Comparison of ENCODE assay signal across 15 cellular contexts in the genomic region with DNA sequence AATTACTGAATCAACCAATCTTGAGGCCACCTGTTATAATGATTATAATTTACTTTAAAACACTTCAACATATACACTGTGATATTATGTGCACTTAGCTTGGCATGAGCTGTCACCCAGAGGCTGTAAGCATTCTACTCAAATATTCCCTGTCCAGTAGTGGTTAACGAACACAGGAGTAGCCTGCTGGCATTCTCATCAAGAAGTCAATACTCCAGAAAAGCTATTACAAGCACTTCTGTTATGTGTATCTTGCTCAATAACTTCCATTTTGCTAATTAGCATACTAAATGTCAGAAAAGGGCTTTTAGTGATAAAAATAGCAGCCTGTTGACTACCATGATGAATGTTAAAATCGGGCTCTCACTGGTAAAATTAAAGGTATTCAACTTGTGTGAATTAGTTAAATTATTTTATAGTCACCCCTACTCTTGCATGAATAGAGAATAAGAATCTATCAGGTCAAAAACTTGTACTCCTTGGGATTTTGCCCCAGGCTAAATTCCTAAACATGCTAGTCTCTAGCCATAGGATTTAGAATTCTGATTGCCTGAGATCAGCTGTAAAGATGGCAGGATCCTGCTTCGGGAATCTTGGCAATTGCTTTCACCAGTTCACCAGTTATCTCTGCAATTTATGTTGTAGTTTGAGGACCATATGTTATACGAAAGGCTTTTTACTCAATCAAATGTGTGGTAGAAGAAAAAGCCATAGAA.
"Had no signal": no experiment of that assay in that cellular context is flagged by ENCODE, and none has a peak within 500 bp of the region (broad histone marks: within the 10 kb centered on the region; RNA-seq: fewer than 3 reads in every experiment).

No MANE protein-coding gene starts in this region.

- H3K9me3 ChIP-seq: prostate gland, transverse colon had no signal

- H3K4me1 ChIP-seq: prostate gland, transverse colon had no signal

- H3K4me3 Mint-ChIP-seq: activated CD4-positive, alpha-beta T cell treated with anti-CD3 and anti-CD28 coated beads, Interleukin-2, amount 10 ng/mL, durations not matched to agents 24 days and 14 days; activated naive CD8-positive, alpha-beta T cell treated with anti-CD3 and anti-CD28 coated beads, Interleukin-2, amount 50 U/mL, for 24 hours; activated T-helper 1 cell treated with anti-CD3 and anti-CD28 coated beads, Interleukin-12 subunit alpha, Interleukin-12 subunit beta, Interleukin-2, Interleukin-4 antibody, amounts not matched to agents 30 ng/mL and 10 ng/mL and 1 ng/mL, durations not matched to agents 14 hours and 24 hours and 36 hours; natural killer cell treated with Interleukin-12 subunit alpha and Interleukin-12 subunit beta and Interleukin-15 and Interleukin-18, amount 100 ng/mL, for 72 hours; WTC11 had no signal

- H3K9me3 Mint-ChIP-seq: natural killer cell treated with Interleukin-12 subunit alpha and Interleukin-12 subunit beta and Interleukin-15 and Interleukin-18, amount 100 ng/mL, for 72 hours had no signal

- DNase-seq: activated CD4-positive, alpha-beta T cell treated with anti-CD3 and anti-CD28 coated beads, Interleukin-2, amount 10 ng/mL, durations not matched to agents 24 days and 14 days; activated naive CD4-positive, alpha-beta T cell; activated naive CD8-positive, alpha-beta T cell treated with anti-CD3 and anti-CD28 coated beads, Interleukin-2, amount 50 U/mL, for 24 hours; central memory CD4-positive, alpha-beta T cell; effector memory CD4-positive, alpha-beta T cell; erythroblast; hypothalamus; occipital lobe; stimulated activated naive CD4-positive, alpha-beta T cell; substantia nigra; transverse colon had no signal

- H3K27ac Mint-ChIP-seq: activated CD4-positive, alpha-beta T cell treated with anti-CD3 and anti-CD28 coated beads, Interleukin-2, amount 10 ng/mL, durations not matched to agents 24 days and 14 days; activated naive CD8-positive, alpha-beta T cell treated with anti-CD3 and anti-CD28 coated beads, Interleukin-2, amount 50 U/mL, for 24 hours; activated T-helper 1 cell treated with anti-CD3 and anti-CD28 coated beads, Interleukin-12 subunit alpha, Interleukin-12 subunit beta, Interleukin-2, Interleukin-4 antibody, amounts not matched to agents 30 ng/mL and 10 ng/mL and 1 ng/mL, durations not matched to agents 14 hours and 24 hours and 36 hours; natural killer cell treated with Interleukin-12 subunit alpha and Interleukin-12 subunit beta and Interleukin-15 and Interleukin-18, amount 100 ng/mL, for 72 hours; WTC11 had no signal

- H3K36me3 Mint-ChIP-seq: WTC11 had no signal

- H3K4me3 ChIP-seq: prostate gland, transverse colon had no signal

- H3K27me3 ChIP-seq: transverse colon had no signal

- H3K36me3 ChIP-seq: prostate gland, transverse colon had no signal

- H3K27ac ChIP-seq: prostate gland, transverse colon had no signal
